7 cellular contexts compared by ENCODE assay signal in genomic region chr1:206739411-206740076, GRCh38. TPM values are rescaled to one million over a fixed set of nuclear protein-coding genes. Genes with fewer than 3 reads are reported as not detected.
DNase-seq lines count a peak whose midpoint lies in the region; ATAC-seq and TF ChIP-seq lines count a peak whose summit lies in the region.

No MANE protein-coding gene starts in this region.

- no peaks in the 10 kb centered on the region for H3K36me3 ChIP-seq in KMS-11 (ENCODE audit: insufficient read depth)
- peaks cover 14% of the 10 kb centered on the region for H3K36me3 ChIP-seq in adipocyte (ENCODE audit: control insufficient read depth, insufficient read depth, low read length, severe bottlenecking)
- peaks cover 0 to 7% of the 10 kb centered on the region in 2 donors for H3K36me3 ChIP-seq in ascending aorta

- intact Hi-C loops in ascending aorta (cut with DNase I), result no loop called here

- no peaks in the 10 kb centered on the region for H4K20me1 ChIP-seq in KMS-11 (ENCODE audit: insufficient read depth)

- TF ChIP-seq CTCF in KMS-11 (conservative IDR thresholded peaks at IDR 0.05; ENCODE audit: low read depth, low read length) (no peak; the same call in 1 of the 2 replicates), ascending aorta (IDR thresholded peaks at IDR 0.05) (no peak)

- H3K4me3 ChIP-seq in KMS-11 (IDR thresholded peaks at IDR 0.05; ENCODE audit: insufficient read depth, low read depth, low read length) (peak overlapping the region; percentile 56), adipocyte (ENCODE audit: low read length) (no peak overlapping the region), ascending aorta (no peak overlapping the region)

- peak overlapping the region; percentile 74 for H3K4me2 ChIP-seq in KMS-11

- DNase-seq in adipocyte (ENCODE audit: low read depth), result peak; percentile 41
- no peak for DNase-seq in AG08395 (ENCODE audit: low spot score)
- DNase-seq in SW 1271 (lab: John Stamatoyannopoulos, UW), result no peak
- DNase-seq in ascending aorta (ENCODE audit: low spot score in 2 of 2), result no peak

- H3K27me3 ChIP-seq in KMS-11 (ENCODE audit: insufficient read depth, low read depth) (no peaks in the 10 kb centered on the region), adipocyte (replicated peaks; ENCODE audit: control insufficient read depth, insufficient read depth, low read length) (no peaks in the 10 kb centered on the region), ascending aorta (no peaks in the 10 kb centered on the region)

- no peaks in the 10 kb centered on the region for H3K79me2 ChIP-seq in KMS-11 (ENCODE audit: insufficient read depth, low read depth)

- H2AFZ ChIP-seq in KMS-11 (ENCODE audit: low read depth), result peak overlapping the region; percentile 19

- H3K4me1 ChIP-seq in KMS-11 (ENCODE audit: low read depth, poor library complexity, severe bottlenecking), result peaks cover 76% of the 10 kb centered on the region
- H3K4me1 ChIP-seq in adipocyte (ENCODE audit: control insufficient read depth, insufficient read depth, low read length), result peaks cover 5% of the 10 kb centered on the region
- no peaks in the 10 kb centered on the region for H3K4me1 ChIP-seq in ascending aorta

- peak; percentile 69 for ATAC-seq in GM18858 (IDR thresholded peaks at IDR 0.05; ENCODE audit: unreplicated experiment)
- ATAC-seq in GM21717 (IDR thresholded peaks at IDR 0.05; ENCODE audit: unreplicated experiment), result peak; percentile 81

- H3K9me3 ChIP-seq in adipocyte (ENCODE audit: control insufficient read depth, low read length), result no peaks in the 10 kb centered on the region
- H3K9me3 ChIP-seq in ascending aorta, result no peaks in the 10 kb centered on the region

- peak overlapping the region; percentile 31 for H3K9ac ChIP-seq in KMS-11
- no peak overlapping the region for H3K9ac ChIP-seq in adipocyte (ENCODE audit: low read length)

- H3K27ac ChIP-seq in KMS-11 (peak overlapping the region; percentile 76), ascending aorta (no peak overlapping the region)

RNA-seq across cellular contexts. Expression of gene IL19, which starts 31.0 kb away (rescaled TPM):
- total RNA-seq in ascending aorta, result not detected

RNA-seq across cellular contexts. Expression of gene IL10, which starts 32.8 kb away (rescaled TPM):
- total RNA-seq in ascending aorta, result 1.6 TPM

RNA-seq across cellular contexts. Expression of gene MAPKAPK2, which starts 54.8 kb away (rescaled TPM):
- total RNA-seq in ascending aorta, result 35.3 TPM
